32 cellular contexts compared by ENCODE assay signal in the genomic region with DNA sequence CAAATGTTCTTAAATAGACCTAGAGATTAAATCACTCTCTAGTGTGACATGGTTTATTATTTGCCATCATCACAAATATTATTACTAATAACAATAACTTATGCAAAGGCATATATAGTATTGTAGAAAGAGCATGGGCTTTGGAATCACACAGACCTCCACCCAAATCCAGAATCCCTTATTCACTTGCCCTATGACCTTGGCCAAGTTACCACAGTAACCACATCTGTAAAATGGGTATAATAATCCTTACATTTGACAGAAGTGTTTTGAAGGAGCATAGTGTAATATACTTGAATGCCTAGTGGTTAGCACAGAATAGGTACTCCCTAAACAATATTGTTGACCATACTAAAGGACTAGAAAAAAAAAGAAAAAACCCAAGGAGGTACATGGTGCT.
"Had no signal": no experiment of that assay in that cellular context is flagged by ENCODE, and none has a peak within 500 bp of the region (broad histone marks: within the 10 kb centered on the region; RNA-seq: fewer than 3 reads in every experiment).

No MANE protein-coding gene starts in this region.

- H3K27me3 ChIP-seq: adrenal gland, ascending aorta, body of pancreas, brain microvascular endothelial cell, breast epithelium, cardiac muscle cell had no signal

- H3K27ac ChIP-seq: adrenal gland, ascending aorta, body of pancreas, brain microvascular endothelial cell, breast epithelium, cardiac muscle cell had no signal

- ATAC-seq: activated naive CD4-positive, alpha-beta T cell treated with anti-CD3 and anti-CD28 coated beads, Interleukin-2, amount 50 U/mL, for 72 hours; activated naive CD8-positive, alpha-beta T cell treated with anti-CD3 and anti-CD28 coated beads, Interleukin-2, amount 50 U/mL, for 24 hours; activated T-cell treated with anti-CD3 and anti-CD28 coated beads, Interleukin-2, amount 50 U/mL, for 4 hours; activated T-cell treated with anti-CD3 and anti-CD28 coated beads, Interleukin-2, amount 50 U/mL, for 72 hours; activated T-helper 17 cell treated with anti-CD3 and anti-CD28 coated beads, Interleukin-2, amount 50 U/mL, for 72 hours; body of pancreas had no signal

- H3K36me3 ChIP-seq: adrenal gland, ascending aorta, brain microvascular endothelial cell, breast epithelium, cardiac muscle cell had no signal

- DNase-seq: activated effector memory CD4-positive, alpha-beta T cell treated with anti-CD3 and anti-CD28 coated beads, Interleukin-2, amount 50 U/mL, for 16 hours; activated effector memory CD4-positive, alpha-beta T cell treated with Interleukin-2 at 50 U/mL for 16 hours; activated gamma-delta T cell; activated gamma-delta T cell treated with Interleukin-2 at 50 U/mL for 16 hours; activated naive CD4-positive, alpha-beta T cell; activated naive CD4-positive, alpha-beta T cell treated with anti-CD3 and anti-CD28 coated beads for 36 hours; activated naive CD4-positive, alpha-beta T cell treated with anti-CD3 and anti-CD28 coated beads, Interleukin-2, amount 10 ng/mL, durations not matched to agents 7 days and 5 days; activated naive CD4-positive, alpha-beta T cell treated with anti-CD3 and anti-CD28 coated beads, Interleukin-2, amount 50 U/mL, for 16 hours; activated naive CD4-positive, alpha-beta T cell treated with Interleukin-2 at 50 U/mL for 16 hours; activated naive CD8-positive, alpha-beta T cell treated with anti-CD3 and anti-CD28 coated beads for 36 hours; activated naive CD8-positive, alpha-beta T cell treated with anti-CD3 and anti-CD28 coated beads, Interleukin-2, amount 10 ng/mL, durations not matched to agents 7 days and 5 days; activated naive CD8-positive, alpha-beta T cell treated with anti-CD3 and anti-CD28 coated beads, Interleukin-2, amount 50 U/mL, for 24 hours; activated T-cell treated with anti-CD3 and anti-CD28 coated beads, Interleukin-2, amount 50 U/mL, for 24 hours; activated T-cell treated with anti-CD3 and anti-CD28 coated beads, Interleukin-2, amount 50 U/mL, for 4 hours; activated T-cell treated with anti-CD3 and anti-CD28 coated beads, Interleukin-2, amount 50 U/mL, for 48 hours; activated T-cell treated with anti-CD3 and anti-CD28 coated beads, Interleukin-2, amount 50 U/mL, for 72 hours; adrenal gland; amniotic stem cell; amygdala; anterior cingulate cortex; aorta; body of pancreas; brain microvascular endothelial cell; caudate nucleus; central memory CD4-positive, alpha-beta T cell; cerebellar nuclear complex had no signal

- H3K4me3 ChIP-seq: adrenal gland, ascending aorta, body of pancreas, breast epithelium, cardiac muscle cell had no signal

- FAIRE-seq: astrocyte had no signal

- H3K4me1 ChIP-seq: adrenal gland, ascending aorta, body of pancreas, breast epithelium had no signal

- H3K9me3 ChIP-seq: adrenal gland, ascending aorta, body of pancreas, breast epithelium had no signal
